ENCODE assay signal across 8 cellular contexts in the genomic region with DNA sequence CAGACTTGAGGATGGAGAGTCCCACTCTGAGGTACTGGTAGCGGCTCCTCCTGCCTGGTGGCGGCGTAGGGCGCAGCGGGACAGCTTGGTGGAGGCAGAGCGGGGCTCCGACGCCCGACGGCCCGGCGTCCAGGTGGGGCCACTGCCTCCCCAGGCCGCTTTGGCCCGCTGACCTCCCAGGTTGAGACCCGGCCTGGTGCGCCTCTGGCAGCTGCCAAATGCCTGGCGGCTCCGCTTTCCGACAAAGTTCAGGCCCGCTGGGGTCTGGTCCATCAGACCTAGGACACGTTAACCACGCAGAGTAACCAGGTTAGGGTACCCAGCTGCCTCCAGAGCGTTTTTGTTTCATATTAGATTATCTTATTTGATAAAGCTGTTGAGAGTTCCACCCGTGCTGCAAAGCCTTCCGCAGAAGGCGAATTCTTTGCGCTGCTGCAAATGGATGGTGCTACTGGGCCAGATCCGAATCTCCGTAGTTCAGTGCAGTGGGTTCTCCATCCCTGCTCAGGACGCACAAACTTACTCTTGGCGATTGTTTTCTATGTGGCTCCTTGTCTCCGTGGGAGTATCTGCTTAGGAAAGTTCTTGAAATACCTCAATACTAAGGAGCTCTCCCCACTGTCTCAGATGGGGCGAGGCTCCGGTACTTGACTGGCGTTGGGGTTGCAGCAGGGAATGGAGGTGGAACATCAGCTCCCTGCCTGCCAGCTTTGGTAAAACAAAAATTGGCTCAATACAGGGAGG. TPM values are rescaled to one million over a fixed set of nuclear protein-coding genes. Genes with fewer than 3 reads are reported as not detected.
DNase-seq lines count a peak whose midpoint lies in the region.

No MANE protein-coding gene starts in this region.

- H3K27me3 ChIP-seq in BLaER1 (peaks cover 18% of the 10 kb centered on the region), HUES64 (ENCODE audit: insufficient read depth, low read length) (peaks cover 17% of the 10 kb centered on the region), iPS DF 6.9 (ENCODE audit: control insufficient read depth, insufficient read depth, low read length) (no peaks in the 10 kb centered on the region), skeletal muscle satellite cell (ENCODE audit: control insufficient read depth, insufficient read depth, low read length) (peaks cover 6% of the 10 kb centered on the region)

- H3K9ac ChIP-seq in BLaER1 (no peak overlapping the region), HUES64 (ENCODE audit: low read depth, low read length) (no peak overlapping the region), skeletal muscle satellite cell (ENCODE audit: low read depth, low read length) (no peak overlapping the region)

- H3K36me3 ChIP-seq in BLaER1, result no peaks in the 10 kb centered on the region
- H3K36me3 ChIP-seq in HUES64 (ENCODE audit: insufficient read depth, low read length), result no peaks in the 10 kb centered on the region
- no peaks in the 10 kb centered on the region for H3K36me3 ChIP-seq in iPS DF 6.9 (ENCODE audit: control insufficient read depth, insufficient read depth, low read length)
- H3K36me3 ChIP-seq in skeletal muscle satellite cell (ENCODE audit: insufficient read depth, low read length), result no peaks in the 10 kb centered on the region

- H4K20me1 ChIP-seq in BLaER1, result peaks cover 9% of the 10 kb centered on the region

- peaks cover 19% of the 10 kb centered on the region for H3K4me1 ChIP-seq in BLaER1
- peaks cover 43% of the 10 kb centered on the region for H3K4me1 ChIP-seq in HUES64 (ENCODE audit: insufficient read depth, low read length)
- H3K4me1 ChIP-seq in iPS DF 6.9 (ENCODE audit: control insufficient read depth, insufficient read depth, low read length), result no peaks in the 10 kb centered on the region
- peaks cover 14% of the 10 kb centered on the region for H3K4me1 ChIP-seq in skeletal muscle satellite cell (ENCODE audit: control insufficient read depth, insufficient read depth, low read length)

- 2% methylated on average over 35 of the region's 35 CpGs for WGBS in HUES64
- WGBS in iPS DF 6.9 (ENCODE audit: insufficient coverage, insufficient read length), result no CpG with 5 or more reads among the region's 35 CpGs

- H3K4me3 ChIP-seq in BLaER1 (peak overlapping the region; percentile 81), HUES64 (ENCODE audit: low read length) (peak overlapping the region; percentile 77), iPS DF 6.9 (ENCODE audit: low read length) (peak overlapping the region; percentile 79), skeletal muscle satellite cell (ENCODE audit: low read length) (peak overlapping the region; percentile 76)

- peak overlapping the region; percentile 100 for H3K4me2 ChIP-seq in BLaER1
- H3K4me2 ChIP-seq in skeletal muscle satellite cell (ENCODE audit: low read length), result peak overlapping the region; percentile 98

- DNase-seq in astrocyte of the hippocampus (ENCODE audit: low read depth, low spot score) (peak; percentile 67), iPS DF 6.9 (ENCODE audit: low read depth, low spot score) (no peak), ureter (ENCODE audit: low spot score) (no peak), OCI-M1 (lab: John Stamatoyannopoulos, UW) (no peak), activated gamma-delta T cell (lab: John Stamatoyannopoulos, UW) (no peak)

- H3K9me3 ChIP-seq in BLaER1 (no peaks in the 10 kb centered on the region), HUES64 (ENCODE audit: insufficient read depth, low read depth, low read length) (no peaks in the 10 kb centered on the region), iPS DF 6.9 (ENCODE audit: control insufficient read depth, insufficient read depth, low read length) (no peaks in the 10 kb centered on the region), skeletal muscle satellite cell (replicated peaks; ENCODE audit: low read length) (no peaks in the 10 kb centered on the region)

- no peak overlapping the region for H3K27ac ChIP-seq in BLaER1
- H3K27ac ChIP-seq in HUES64 (ENCODE audit: low read depth, low read length), result no peak overlapping the region
- no peak overlapping the region for H3K27ac ChIP-seq in iPS DF 6.9 (ENCODE audit: low read length)

RNA-seq across cellular contexts. Expression of a gene that starts 1.4 kb away (rescaled TPM):
- polyA plus RNA-seq in HUES64 (2013, experiment 1 of 2), result 11.9 TPM
- 10.2 TPM for polyA plus RNA-seq in HUES64 (2013, experiment 2 of 2)
- 0.44 and 0.51 TPM in 2 replicates for total RNA-seq in skeletal muscle satellite cell (2012; rRNA removed)
- total RNA-seq in ureter, result 0.36 TPM
